Comparison of ENCODE assay signal across 1 cellular context in genomic region chr2:85132834-85133637, GRCh38.
TF ChIP-seq lines count a peak whose summit lies in the region.

Gene TCF7L1, plus strand, starts transcription at chr2:85133392. Its CDS starts 293 bp downstream, at chr2:85133685.

TF ChIP-seq in A549, 52 proteins besides CTCF, POLR2A, EP300 and RAD21 (continued from another document):
- peak; percentile 31; the same call in 1 of the 2 replicates for TF ChIP-seq E2F6 (IDR thresholded peaks at IDR 0.05; ENCODE audit: borderline replicate concordance, low read depth)
- no peak for TF ChIP-seq HOXB13 (CRISPR knock-in tag; IDR thresholded peaks at IDR 0.05; ENCODE audit: low read depth)
- peak; percentile 92 for TF ChIP-seq SMC3 (IDR thresholded peaks at IDR 0.05)
- TF ChIP-seq FOXS1 (CRISPR knock-in tag; IDR thresholded peaks at IDR 0.05): no peak
- no peak for TF ChIP-seq NFE2L2 (conservative IDR thresholded peaks at IDR 0.05; ENCODE audit: low read length)
- TF ChIP-seq MAX (IDR thresholded peaks at IDR 0.05): peak; percentile 90
- TF ChIP-seq JUN (IDR thresholded peaks at IDR 0.05): peak; percentile 41 to 49; a peak in 2 of 5 replicates
- no peak for TF ChIP-seq ELK1 (IDR thresholded peaks at IDR 0.05; ENCODE audit: low read depth, low read length)
- TF ChIP-seq MAZ (IDR thresholded peaks at IDR 0.05; ENCODE audit: borderline replicate concordance, low read depth, low read length): no peak
